24 cellular contexts compared by ENCODE assay signal in genomic region chr2:158385646-158386045, GRCh38.
"Had no signal": no experiment of that assay in that cellular context is flagged by ENCODE, and none has a peak within 500 bp of the region (broad histone marks: within the 10 kb centered on the region; RNA-seq: fewer than 3 reads in every experiment).

No MANE protein-coding gene starts in this region.

- H3K9me3 ChIP-seq: ovary, psoas muscle, right lobe of liver, sigmoid colon, thoracic aorta, thyroid gland, tibial nerve, upper lobe of right lung, uterus had no signal

- H3K79me2 ChIP-seq: parathyroid adenoma had no signal

- H3K4me3 ChIP-seq: neural progenitor cell, ovary, psoas muscle, right lobe of liver, sigmoid colon, stomach, thoracic aorta, thyroid gland, tibial nerve, upper lobe of right lung, uterus had no signal

- H2AFZ ChIP-seq: neural progenitor cell, parathyroid adenoma had no signal

- H3K27me3 ChIP-seq: neural progenitor cell, ovary, right lobe of liver, sigmoid colon, stomach, thyroid gland, tibial nerve, upper lobe of right lung, uterus had no signal

- H3K36me3 ChIP-seq: neural progenitor cell, ovary, right lobe of liver, sigmoid colon, stomach, thoracic aorta, thyroid gland, tibial nerve, upper lobe of right lung, uterus had no signal

- H3K27ac ChIP-seq: neural progenitor cell, ovary, parathyroid adenoma, psoas muscle, right lobe of liver, sigmoid colon, stomach, thoracic aorta, thyroid gland, tibial nerve, upper lobe of right lung, uterus had no signal

- H3K4me2 ChIP-seq: neural progenitor cell had no signal

- H3K9ac ChIP-seq: neural progenitor cell, parathyroid adenoma had no signal

- DNase-seq: natural killer cell; occipital lobe; ovary; posterior cingulate gyrus; psoas muscle; right cardiac atrium; right lobe of liver; sigmoid colon; small intestine; stimulated activated CD4-positive, alpha-beta T cell treated with anti-CD3 and anti-CD28 coated beads, Interleukin-15, amount 100 ng/mL, for 24 hours; stimulated activated CD4-positive, alpha-beta T cell treated with anti-CD3 and anti-CD28 coated beads, Interleukin-2, amount 100 ng/mL, for 24 hours; stimulated activated CD4-positive, alpha-beta T cell treated with anti-CD3 and anti-CD28 coated beads, Interleukin-2, amount 100 ng/mL, for 48 hours; stimulated activated CD4-positive, alpha-beta T cell treated with anti-CD3 and anti-CD28 coated beads, Interleukin-4, amount 100 ng/mL, for 24 hours; stimulated activated naive B cell treated with anti-CD40 and anti-IgM and Interleukin-4, amounts not matched to agents 10 μg/mL and 1 μg/mL and 100 μg/mL, for 72 hours; stimulated activated naive CD4-positive, alpha-beta T cell treated with Interleukin-2 at 50 U/mL for 16 hours; stomach; thyroid gland; upper lobe of right lung; uterus had no signal

- H3K4me1 ChIP-seq: parathyroid adenoma, psoas muscle, right lobe of liver, sigmoid colon, stomach, thyroid gland, tibial nerve, upper lobe of right lung, uterus had no signal

- ATAC-seq: natural killer cell; psoas muscle; right cardiac atrium; right lobe of liver; stimulated activated effector memory CD8-positive, alpha-beta T cell treated with anti-CD3 and anti-CD28 coated beads, Interleukin-12 subunit alpha, Interleukin-12 subunit beta, amount 100 ng/mL, for 72 hours; stimulated activated naive B cell treated with anti-CD40 and anti-IgM and Interleukin-4, amounts not matched to agents 10 μg/mL and 1 μg/mL and 100 μg/mL, for 72 hours; upper lobe of right lung had no signal
